ENCODE assay signal across 10 cellular contexts in genomic region chr3:121747976-121748375, GRCh38.
DNase-seq lines count a peak whose midpoint lies in the region; FAIRE-seq and TF ChIP-seq lines count a peak whose summit lies in the region.
"Had no signal": no experiment of that assay in that cellular context is flagged by ENCODE, and none has a peak within 500 bp of the region (broad histone marks: within the 10 kb centered on the region; RNA-seq: fewer than 3 reads in every experiment).

No MANE protein-coding gene starts in this region.

- peak overlapping the region; percentile 99 for H3K4me3 ChIP-seq in ACC112 (ENCODE audit: low read depth, low read length)
- H3K4me3 ChIP-seq in HUES6 (ENCODE audit: low read depth, low read length), result peak overlapping the region; percentile 95
- H3K4me3 ChIP-seq in choroid plexus epithelial cell (ENCODE audit: low read depth, low read length), result peak overlapping the region; percentile 85
- H3K4me3 ChIP-seq in muscle layer of duodenum (ENCODE audit: low read depth in 1 of 2, low read length in 2 of 2), result peak overlapping the region; percentile 82 to 86

- no peak for DNase-seq in choroid plexus epithelial cell (ENCODE audit: low read depth)
- no peak for DNase-seq in activated CD4-positive, alpha-beta T cell treated with anti-CD3 and anti-CD28 coated beads for 4 hours
- no peak for DNase-seq in epidermal melanocyte (ENCODE audit: insufficient read length, low spot score)
- DNase-seq in stimulated activated CD4-positive, alpha-beta T cell treated with anti-CD3 and anti-CD28 coated beads, Interleukin-15, amount 100 ng/mL, for 24 hours, result no peak
- no peak for DNase-seq in urothelium cell line (ENCODE audit: low spot score)
- DNase-seq: activated CD4-positive, alpha-beta T cell treated with anti-CD3 and anti-CD28 coated beads, Interleukin-2, amount 50 U/mL, for 48 hours had no signal

- TF ChIP-seq CTCF in choroid plexus epithelial cell (conservative IDR thresholded peaks at IDR 0.05; ENCODE audit: low read depth, low read length), result no peak

- H3K27ac ChIP-seq in ACC112 (ENCODE audit: low read depth, low read length) (no peak overlapping the region), HUES6 (ENCODE audit: low read depth, low read length) (no peak overlapping the region), muscle layer of duodenum (ENCODE audit: low read length) (peak overlapping the region; percentile 94)

- H3K4me1 ChIP-seq in ACC112 (ENCODE audit: control insufficient read depth, insufficient read depth, low read length, unreplicated experiment) (peaks cover 8% of the 10 kb centered on the region), HUES6 (ENCODE audit: control insufficient read depth, insufficient read depth, low read length) (peaks cover 4% of the 10 kb centered on the region; the same call in 1 of the 2 replicates), muscle layer of duodenum (ENCODE audit: control insufficient read depth in 1 of 2, insufficient read depth in 2 of 2, low read length in 2 of 2) (peaks cover 16 to 28% of the 10 kb centered on the region in 2 donors)

- H3K27me3 ChIP-seq in ACC112 (ENCODE audit: insufficient read depth, low read length), result no peaks in the 10 kb centered on the region
- peaks cover 4% of the 10 kb centered on the region; the same call in 1 of the 2 replicates for H3K27me3 ChIP-seq in HUES6 (ENCODE audit: control insufficient read depth, insufficient read depth, low read length)
- H3K27me3 ChIP-seq in muscle layer of duodenum (ENCODE audit: low read depth, low read length), result no peaks in the 10 kb centered on the region

- no peak for FAIRE-seq in urothelium cell line (lab: Jason Lieb, UNC)
- FAIRE-seq: islet of Langerhans had no signal

- peaks cover 56% of the 10 kb centered on the region for H3K79me2 ChIP-seq in ACC112 (ENCODE audit: control insufficient read depth, insufficient read depth, low read length, unreplicated experiment)

- no peak overlapping the region for H3K9ac ChIP-seq in HUES6 (ENCODE audit: low read length)

- H3K36me3 ChIP-seq in ACC112 (ENCODE audit: insufficient read depth, low read length) (no peaks in the 10 kb centered on the region), HUES6 (ENCODE audit: control insufficient read depth, insufficient read depth, low read length) (no peaks in the 10 kb centered on the region), muscle layer of duodenum (ENCODE audit: control insufficient read depth in 1 of 2, insufficient read depth in 2 of 2, low read length in 2 of 2) (peaks cover 0 to 8% of the 10 kb centered on the region in 2 donors)

- H3K9me3 ChIP-seq in HUES6 (ENCODE audit: control insufficient read depth, insufficient read depth, low read depth, low read length) (0 out of 2 replicates have a peak, but pooled peaks cover 3% of the 10 kb centered on the region), muscle layer of duodenum (ENCODE audit: control insufficient read depth in 1 of 2, low read length in 2 of 2) (no peaks in the 10 kb centered on the region)

- H2AFZ ChIP-seq in ACC112 (ENCODE audit: low read length, unreplicated experiment), result no peak overlapping the region
